ENCODE assay signal across 2 cellular contexts in the genomic region with DNA sequence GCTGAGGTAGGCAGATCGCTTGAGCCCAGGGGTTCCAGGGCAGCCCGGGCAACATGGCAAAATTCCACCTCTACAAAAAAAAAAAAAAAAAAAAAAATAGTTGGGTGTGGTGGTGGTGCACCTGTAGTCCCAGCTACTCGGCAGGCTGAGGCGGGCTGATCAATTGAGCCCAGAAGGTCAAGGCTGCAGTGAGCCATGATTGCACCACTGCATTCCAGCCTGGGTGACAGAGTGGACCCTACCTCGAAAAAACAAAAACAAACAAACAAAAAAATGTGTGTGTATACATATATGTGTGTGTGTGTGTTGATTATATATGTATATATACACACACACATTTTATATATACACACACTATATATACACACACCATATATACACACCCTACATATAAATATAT.
TF ChIP-seq lines count a peak whose summit lies in the region.

No MANE protein-coding gene starts in this region.

TF ChIP-seq in WTC11, 78 proteins besides CTCF, POLR2A, EP300 and RAD21 (continued from another document):
- TF ChIP-seq NR1H2 (CRISPR knock-in tag; IDR thresholded peaks at IDR 0.05): no peak
TF ChIP-seq in WTC11: peak in this region for 1.

TF ChIP-seq in HepG2, 621 proteins besides CTCF, POLR2A, EP300 and RAD21 (continued from another document and continues in another):
- TF ChIP-seq ZMYM2 (CRISPR knock-in tag; IDR thresholded peaks at IDR 0.05) (0 out of 2 replicates have a peak, but pooled peaks have one; percentile 22), ETV6 (CRISPR knock-in tag; conservative IDR thresholded peaks at IDR 0.05) (no peak), ZNF850 (CRISPR knock-in tag; conservative IDR thresholded peaks at IDR 0.05) (no peak), MEF2D (CRISPR knock-in tag; IDR thresholded peaks at IDR 0.05) (peak; percentile 68; the same call in 1 of the 2 replicates), ZNF432 (CRISPR knock-in tag; IDR thresholded peaks at IDR 0.05; ENCODE audit: borderline replicate concordance) (no peak), ZBTB20 (CRISPR knock-in tag; IDR thresholded peaks at IDR 0.05; ENCODE audit: borderline replicate concordance, low read depth) (peak; percentile 91; the same call in 1 of the 2 replicates), POLR2G (IDR thresholded peaks at IDR 0.05; ENCODE audit: low read depth, low read length) (no peak), ZKSCAN5 (CRISPR knock-in tag; IDR thresholded peaks at IDR 0.05) (no peak), ZNF567 (CRISPR knock-in tag; IDR thresholded peaks at IDR 0.05; ENCODE audit: borderline replicate concordance) (no peak), FOXA1 (IDR thresholded peaks at IDR 0.05) (0 out of 2 replicates have a peak, but pooled peaks have one; percentile 25), FOXA1 (CRISPR knock-in tag; IDR thresholded peaks at IDR 0.05) (no peak), HDAC6 (IDR thresholded peaks at IDR 0.05; ENCODE audit: low read depth, low read length) (no peak), ZNF44 (CRISPR knock-in tag; IDR thresholded peaks at IDR 0.05) (no peak), RARA (CRISPR knock-in tag; IDR thresholded peaks at IDR 0.05) (peak; percentile 92), ZSCAN31 (CRISPR knock-in tag; IDR thresholded peaks at IDR 0.05; ENCODE audit: low read depth) (no peak), SALL2 (CRISPR knock-in tag; IDR thresholded peaks at IDR 0.05) (no peak), NRL (CRISPR knock-in tag; IDR thresholded peaks at IDR 0.05; ENCODE audit: borderline replicate concordance) (no peak), ZNF124 (CRISPR knock-in tag; IDR thresholded peaks at IDR 0.05) (no peak), HNRNPH1 (optimal IDR thresholded peaks at IDR 0.05; ENCODE audit: low read depth, low read length) (no peak), NFKB2 (CRISPR knock-in tag; IDR thresholded peaks at IDR 0.05; ENCODE audit: borderline replicate concordance) (no peak), ZSCAN30 (CRISPR knock-in tag; IDR thresholded peaks at IDR 0.05) (no peak), SIX4 (CRISPR knock-in tag; IDR thresholded peaks at IDR 0.05) (no peak), DR1 (CRISPR knock-in tag; IDR thresholded peaks at IDR 0.05) (no peak), REXO4 (CRISPR knock-in tag; IDR thresholded peaks at IDR 0.05; ENCODE audit: borderline replicate concordance) (no peak), MYNN (CRISPR knock-in tag; IDR thresholded peaks at IDR 0.05; ENCODE audit: low read depth) (no peak), BHLHE40 (IDR thresholded peaks at IDR 0.05; ENCODE audit: low read length) (no peak), MIER2 (CRISPR knock-in tag; IDR thresholded peaks at IDR 0.05) (no peak), ZNF530 (CRISPR knock-in tag; IDR thresholded peaks at IDR 0.05; ENCODE audit: low read depth) (no peak), MED1 (CRISPR knock-in tag; IDR thresholded peaks at IDR 0.05) (peak; percentile 65), SNAPC2 (CRISPR knock-in tag; IDR thresholded peaks at IDR 0.05) (no peak), KDM5B (CRISPR knock-in tag; IDR thresholded peaks at IDR 0.05; ENCODE audit: borderline replicate concordance) (no peak), SMYD3 (CRISPR knock-in tag; IDR thresholded peaks at IDR 0.05) (no peak), ZNF839 (CRISPR knock-in tag; IDR thresholded peaks at IDR 0.05; ENCODE audit: borderline replicate concordance) (no peak), GLI4 (CRISPR knock-in tag; IDR thresholded peaks at IDR 0.05; ENCODE audit: borderline replicate concordance) (no peak), ZNF557 (CRISPR knock-in tag; IDR thresholded peaks at IDR 0.05) (no peak), RBM22 (optimal IDR thresholded peaks at IDR 0.05; ENCODE audit: low read length) (no peak), TBP (CRISPR knock-in tag; IDR thresholded peaks at IDR 0.05) (no peak), ZNF546 (CRISPR knock-in tag; conservative IDR thresholded peaks at IDR 0.05) (no peak), ZNF660 (CRISPR knock-in tag; IDR thresholded peaks at IDR 0.05; ENCODE audit: borderline replicate concordance, low read depth) (no peak)
- TF ChIP-seq, protein P1, sequence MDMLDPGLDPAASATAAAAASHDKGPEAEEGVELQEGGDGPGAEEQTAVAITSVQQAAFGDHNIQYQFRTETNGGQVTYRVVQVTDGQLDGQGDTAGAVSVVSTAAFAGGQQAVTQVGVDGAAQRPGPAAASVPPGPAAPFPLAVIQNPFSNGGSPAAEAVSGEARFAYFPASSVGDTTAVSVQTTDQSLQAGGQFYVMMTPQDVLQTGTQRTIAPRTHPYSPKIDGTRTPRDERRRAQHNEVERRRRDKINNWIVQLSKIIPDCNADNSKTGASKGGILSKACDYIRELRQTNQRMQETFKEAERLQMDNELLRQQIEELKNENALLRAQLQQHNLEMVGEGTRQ (IDR thresholded peaks at IDR 0.05; ENCODE audit: low read depth, low read length): no peak
- TF ChIP-seq, protein P1 (CRISPR knock-in tag; IDR thresholded peaks at IDR 0.05; ENCODE audit: borderline replicate concordance): no peak
- TF ChIP-seq, protein P2, sequence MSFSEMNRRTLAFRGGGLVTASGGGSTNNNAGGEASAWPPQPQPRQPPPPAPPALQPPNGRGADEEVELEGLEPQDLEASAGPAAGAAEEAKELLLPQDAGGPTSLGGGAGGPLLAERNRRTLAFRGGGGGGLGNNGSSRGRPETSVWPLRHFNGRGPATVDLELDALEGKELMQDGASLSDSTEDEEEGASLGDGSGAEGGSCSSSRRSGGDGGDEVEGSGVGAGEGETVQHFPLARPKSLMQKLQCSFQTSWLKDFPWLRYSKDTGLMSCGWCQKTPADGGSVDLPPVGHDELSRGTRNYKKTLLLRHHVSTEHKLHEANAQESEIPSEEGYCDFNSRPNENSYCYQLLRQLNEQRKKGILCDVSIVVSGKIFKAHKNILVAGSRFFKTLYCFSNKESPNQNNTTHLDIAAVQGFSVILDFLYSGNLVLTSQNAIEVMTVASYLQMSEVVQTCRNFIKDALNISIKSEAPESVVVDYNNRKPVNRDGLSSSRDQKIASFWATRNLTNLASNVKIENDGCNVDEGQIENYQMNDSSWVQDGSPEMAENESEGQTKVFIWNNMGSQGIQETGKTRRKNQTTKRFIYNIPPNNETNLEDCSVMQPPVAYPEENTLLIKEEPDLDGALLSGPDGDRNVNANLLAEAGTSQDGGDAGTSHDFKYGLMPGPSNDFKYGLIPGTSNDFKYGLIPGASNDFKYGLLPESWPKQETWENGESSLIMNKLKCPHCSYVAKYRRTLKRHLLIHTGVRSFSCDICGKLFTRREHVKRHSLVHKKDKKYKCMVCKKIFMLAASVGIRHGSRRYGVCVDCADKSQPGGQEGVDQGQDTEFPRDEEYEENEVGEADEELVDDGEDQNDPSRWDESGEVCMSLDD (CRISPR knock-in tag; IDR thresholded peaks at IDR 0.05; ENCODE audit: borderline replicate concordance): no peak
- TF ChIP-seq, protein P3, sequence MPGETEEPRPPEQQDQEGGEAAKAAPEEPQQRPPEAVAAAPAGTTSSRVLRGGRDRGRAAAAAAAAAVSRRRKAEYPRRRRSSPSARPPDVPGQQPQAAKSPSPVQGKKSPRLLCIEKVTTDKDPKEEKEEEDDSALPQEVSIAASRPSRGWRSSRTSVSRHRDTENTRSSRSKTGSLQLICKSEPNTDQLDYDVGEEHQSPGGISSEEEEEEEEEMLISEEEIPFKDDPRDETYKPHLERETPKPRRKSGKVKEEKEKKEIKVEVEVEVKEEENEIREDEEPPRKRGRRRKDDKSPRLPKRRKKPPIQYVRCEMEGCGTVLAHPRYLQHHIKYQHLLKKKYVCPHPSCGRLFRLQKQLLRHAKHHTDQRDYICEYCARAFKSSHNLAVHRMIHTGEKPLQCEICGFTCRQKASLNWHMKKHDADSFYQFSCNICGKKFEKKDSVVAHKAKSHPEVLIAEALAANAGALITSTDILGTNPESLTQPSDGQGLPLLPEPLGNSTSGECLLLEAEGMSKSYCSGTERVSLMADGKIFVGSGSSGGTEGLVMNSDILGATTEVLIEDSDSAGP (CRISPR knock-in tag; IDR thresholded peaks at IDR 0.05; ENCODE audit: borderline replicate concordance): no peak
- TF ChIP-seq, protein P4, sequence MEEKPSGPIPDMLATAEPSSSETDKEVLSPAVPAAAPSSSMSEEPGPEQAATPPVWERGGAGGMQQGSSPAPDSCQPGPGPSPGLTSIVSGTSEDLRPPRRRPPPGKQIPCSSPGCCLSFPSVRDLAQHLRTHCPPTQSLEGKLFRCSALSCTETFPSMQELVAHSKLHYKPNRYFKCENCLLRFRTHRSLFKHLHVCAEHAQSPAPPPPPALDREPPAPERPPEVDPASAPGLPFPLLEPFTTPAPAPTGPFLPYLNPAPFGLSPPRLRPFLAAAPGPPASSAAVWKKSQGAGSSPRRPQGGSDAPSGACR (CRISPR knock-in tag; IDR thresholded peaks at IDR 0.05): no peak
- TF ChIP-seq, protein P5, sequence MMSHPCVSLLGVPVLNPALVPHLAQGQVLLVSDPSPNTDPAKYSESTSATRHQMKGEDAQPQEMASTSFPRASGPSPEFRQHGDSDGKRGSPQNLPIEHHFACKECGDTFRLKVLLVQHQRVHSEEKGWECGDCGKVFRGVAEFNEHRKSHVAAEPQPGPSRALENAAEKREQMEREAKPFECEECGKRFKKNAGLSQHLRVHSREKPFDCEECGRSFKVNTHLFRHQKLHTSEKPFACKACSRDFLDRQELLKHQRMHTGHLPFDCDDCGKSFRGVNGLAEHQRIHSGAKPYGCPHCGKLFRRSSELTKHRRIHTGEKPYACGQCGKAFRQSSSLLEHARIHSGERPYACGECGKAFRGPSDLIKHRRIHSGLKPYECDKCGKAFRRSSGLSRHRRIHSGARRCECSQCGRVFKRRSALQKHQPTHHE (CRISPR knock-in tag; IDR thresholded peaks at IDR 0.05; ENCODE audit: borderline replicate concordance): no peak
- TF ChIP-seq, protein P6, sequence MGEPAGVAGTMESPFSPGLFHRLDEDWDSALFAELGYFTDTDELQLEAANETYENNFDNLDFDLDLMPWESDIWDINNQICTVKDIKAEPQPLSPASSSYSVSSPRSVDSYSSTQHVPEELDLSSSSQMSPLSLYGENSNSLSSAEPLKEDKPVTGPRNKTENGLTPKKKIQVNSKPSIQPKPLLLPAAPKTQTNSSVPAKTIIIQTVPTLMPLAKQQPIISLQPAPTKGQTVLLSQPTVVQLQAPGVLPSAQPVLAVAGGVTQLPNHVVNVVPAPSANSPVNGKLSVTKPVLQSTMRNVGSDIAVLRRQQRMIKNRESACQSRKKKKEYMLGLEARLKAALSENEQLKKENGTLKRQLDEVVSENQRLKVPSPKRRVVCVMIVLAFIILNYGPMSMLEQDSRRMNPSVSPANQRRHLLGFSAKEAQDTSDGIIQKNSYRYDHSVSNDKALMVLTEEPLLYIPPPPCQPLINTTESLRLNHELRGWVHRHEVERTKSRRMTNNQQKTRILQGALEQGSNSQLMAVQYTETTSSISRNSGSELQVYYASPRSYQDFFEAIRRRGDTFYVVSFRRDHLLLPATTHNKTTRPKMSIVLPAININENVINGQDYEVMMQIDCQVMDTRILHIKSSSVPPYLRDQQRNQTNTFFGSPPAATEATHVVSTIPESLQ (CRISPR knock-in tag; conservative IDR thresholded peaks at IDR 0.05): no peak
- TF ChIP-seq, protein P7, sequence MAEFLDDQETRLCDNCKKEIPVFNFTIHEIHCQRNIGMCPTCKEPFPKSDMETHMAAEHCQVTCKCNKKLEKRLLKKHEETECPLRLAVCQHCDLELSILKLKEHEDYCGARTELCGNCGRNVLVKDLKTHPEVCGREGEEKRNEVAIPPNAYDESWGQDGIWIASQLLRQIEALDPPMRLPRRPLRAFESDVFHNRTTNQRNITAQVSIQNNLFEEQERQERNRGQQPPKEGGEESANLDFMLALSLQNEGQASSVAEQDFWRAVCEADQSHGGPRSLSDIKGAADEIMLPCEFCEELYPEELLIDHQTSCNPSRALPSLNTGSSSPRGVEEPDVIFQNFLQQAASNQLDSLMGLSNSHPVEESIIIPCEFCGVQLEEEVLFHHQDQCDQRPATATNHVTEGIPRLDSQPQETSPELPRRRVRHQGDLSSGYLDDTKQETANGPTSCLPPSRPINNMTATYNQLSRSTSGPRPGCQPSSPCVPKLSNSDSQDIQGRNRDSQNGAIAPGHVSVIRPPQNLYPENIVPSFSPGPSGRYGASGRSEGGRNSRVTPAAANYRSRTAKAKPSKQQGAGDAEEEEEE (CRISPR knock-in tag; IDR thresholded peaks at IDR 0.05; ENCODE audit: borderline replicate concordance): no peak
- TF ChIP-seq, protein P8, sequence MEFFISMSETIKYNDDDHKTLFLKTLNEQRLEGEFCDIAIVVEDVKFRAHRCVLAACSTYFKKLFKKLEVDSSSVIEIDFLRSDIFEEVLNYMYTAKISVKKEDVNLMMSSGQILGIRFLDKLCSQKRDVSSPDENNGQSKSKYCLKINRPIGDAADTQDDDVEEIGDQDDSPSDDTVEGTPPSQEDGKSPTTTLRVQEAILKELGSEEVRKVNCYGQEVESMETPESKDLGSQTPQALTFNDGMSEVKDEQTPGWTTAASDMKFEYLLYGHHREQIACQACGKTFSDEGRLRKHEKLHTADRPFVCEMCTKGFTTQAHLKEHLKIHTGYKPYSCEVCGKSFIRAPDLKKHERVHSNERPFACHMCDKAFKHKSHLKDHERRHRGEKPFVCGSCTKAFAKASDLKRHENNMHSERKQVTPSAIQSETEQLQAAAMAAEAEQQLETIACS (CRISPR knock-in tag; IDR thresholded peaks at IDR 0.05): no peak
- TF ChIP-seq, protein P9, sequence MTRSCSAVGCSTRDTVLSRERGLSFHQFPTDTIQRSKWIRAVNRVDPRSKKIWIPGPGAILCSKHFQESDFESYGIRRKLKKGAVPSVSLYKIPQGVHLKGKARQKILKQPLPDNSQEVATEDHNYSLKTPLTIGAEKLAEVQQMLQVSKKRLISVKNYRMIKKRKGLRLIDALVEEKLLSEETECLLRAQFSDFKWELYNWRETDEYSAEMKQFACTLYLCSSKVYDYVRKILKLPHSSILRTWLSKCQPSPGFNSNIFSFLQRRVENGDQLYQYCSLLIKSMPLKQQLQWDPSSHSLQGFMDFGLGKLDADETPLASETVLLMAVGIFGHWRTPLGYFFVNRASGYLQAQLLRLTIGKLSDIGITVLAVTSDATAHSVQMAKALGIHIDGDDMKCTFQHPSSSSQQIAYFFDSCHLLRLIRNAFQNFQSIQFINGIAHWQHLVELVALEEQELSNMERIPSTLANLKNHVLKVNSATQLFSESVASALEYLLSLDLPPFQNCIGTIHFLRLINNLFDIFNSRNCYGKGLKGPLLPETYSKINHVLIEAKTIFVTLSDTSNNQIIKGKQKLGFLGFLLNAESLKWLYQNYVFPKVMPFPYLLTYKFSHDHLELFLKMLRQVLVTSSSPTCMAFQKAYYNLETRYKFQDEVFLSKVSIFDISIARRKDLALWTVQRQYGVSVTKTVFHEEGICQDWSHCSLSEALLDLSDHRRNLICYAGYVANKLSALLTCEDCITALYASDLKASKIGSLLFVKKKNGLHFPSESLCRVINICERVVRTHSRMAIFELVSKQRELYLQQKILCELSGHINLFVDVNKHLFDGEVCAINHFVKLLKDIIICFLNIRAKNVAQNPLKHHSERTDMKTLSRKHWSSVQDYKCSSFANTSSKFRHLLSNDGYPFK (CRISPR knock-in tag; IDR thresholded peaks at IDR 0.05; ENCODE audit: borderline replicate concordance): no peak
